Comparison of ENCODE assay signal across 8 cellular contexts in genomic region chr2:207166039-207166348, GRCh38. TPM values are rescaled to one million over a fixed set of nuclear protein-coding genes. Genes with fewer than 3 reads are reported as not detected.
A peak's percentile ranks its signal among the peaks of the same experiment; 100 is the strongest.
DNase-seq lines count a peak whose midpoint lies in the region; ATAC-seq and TF ChIP-seq lines count a peak whose summit lies in the region.

No MANE protein-coding gene starts in this region.

- intact Hi-C loops in activated CD4-positive, alpha-beta T cell treated with anti-CD3 and anti-CD28 coated beads, Interleukin-2, amount 10 ng/mL, durations not matched to agents 24 days and 14 days (cut with micrococcal nuclease) = loop anchor here (1.0 to 10.0 kb wide), 12 partner anchors 43 to 1101 kb away; partner anchors contain the start of genes CREB1, METTL21A and PIKFYVE

- ATAC-seq in GM19043 (IDR thresholded peaks at IDR 0.05; ENCODE audit: low read depth, unreplicated experiment) (peak; percentile 92), HG03354 (IDR thresholded peaks at IDR 0.05; ENCODE audit: poor library complexity, severe bottlenecking, unreplicated experiment) (peak; percentile 96)

- no peaks in the 10 kb centered on the region for H3K36me3 ChIP-seq in kidney epithelial cell (ENCODE audit: control insufficient read depth, insufficient read depth, low read length)

- H3K27ac ChIP-seq in cingulate gyrus (ENCODE audit: low read depth, low read length) = peak overlapping the region; percentile 99

- H3K36me3 Mint-ChIP-seq in activated CD4-positive, alpha-beta T cell treated with anti-CD3 and anti-CD28 coated beads, Interleukin-2, amount 10 ng/mL, durations not matched to agents 24 days and 14 days (ENCODE audit: low read depth) = peaks cover 4% of the 10 kb centered on the region

- DNase-seq in AG08395 (ENCODE audit: low spot score) (peak; percentile 98), NCI-H446 treated with DMSO at 0.1 percent for 48 hours (lab: John Stamatoyannopoulos, UW) (peak; percentile 99), kidney epithelial cell (ENCODE audit: low read depth) (peak; percentile 98)
- peak; percentile 99 for DNase-seq in activated CD4-positive, alpha-beta T cell treated with anti-CD3 and anti-CD28 coated beads, Interleukin-2, amount 10 ng/mL, durations not matched to agents 24 days and 14 days
- peak; percentile 91 to 93 for DNase-seq in stimulated activated CD4-positive, alpha-beta T cell treated with anti-CD3 and anti-CD28 coated beads, Interleukin-15, amount 100 ng/mL, for 1 hour (ENCODE audit: low read depth in 1 of 2, low spot score in 1 of 2)

- H3K27me3 ChIP-seq in kidney epithelial cell (ENCODE audit: control insufficient read depth, insufficient read depth, low read length) = no peaks in the 10 kb centered on the region

- no peaks in the 10 kb centered on the region for H3K9me3 Mint-ChIP-seq in activated CD4-positive, alpha-beta T cell treated with anti-CD3 and anti-CD28 coated beads, Interleukin-2, amount 10 ng/mL, durations not matched to agents 24 days and 14 days

- H3K4me3 Mint-ChIP-seq in activated CD4-positive, alpha-beta T cell treated with anti-CD3 and anti-CD28 coated beads, Interleukin-2, amount 10 ng/mL, durations not matched to agents 24 days and 14 days = peak overlapping the region; percentile 98

- peaks cover 46% of the 10 kb centered on the region for H3K4me1 Mint-ChIP-seq in activated CD4-positive, alpha-beta T cell treated with anti-CD3 and anti-CD28 coated beads, Interleukin-2, amount 10 ng/mL, durations not matched to agents 24 days and 14 days

- peak overlapping the region; percentile 96 for H3K27ac Mint-ChIP-seq in activated CD4-positive, alpha-beta T cell treated with anti-CD3 and anti-CD28 coated beads, Interleukin-2, amount 10 ng/mL, durations not matched to agents 24 days and 14 days

- H3K4me3 ChIP-seq in kidney epithelial cell (ENCODE audit: low read depth, low read length) = peak overlapping the region; percentile 78

- TF ChIP-seq CTCF in kidney epithelial cell (IDR thresholded peaks at IDR 0.05; ENCODE audit: insufficient read depth, low read length, poor library complexity, severe bottlenecking) = no peak

- H3K27me3 Mint-ChIP-seq in activated CD4-positive, alpha-beta T cell treated with anti-CD3 and anti-CD28 coated beads, Interleukin-2, amount 10 ng/mL, durations not matched to agents 24 days and 14 days = no peaks in the 10 kb centered on the region

RNA-seq across cellular contexts. Expression of gene KLF7, which starts 0.2 kb away (rescaled TPM):
- total RNA-seq in activated CD4-positive, alpha-beta T cell treated with anti-CD3 and anti-CD28 coated beads, Interleukin-2, amount 10 ng/mL, durations not matched to agents 24 days and 14 days = 12.6 and 14.1 TPM in 2 replicates
- total RNA-seq in kidney epithelial cell = 58.2 and 58.7 TPM in 2 replicates

Comparison
In these comparisons a context has a peak if more than half of its experiments do, and no peak if none do; other contexts are left out.
1. Peak in every context shown above with its lines: DNase-seq, ATAC-seq, H3K4me3 ChIP-seq and H3K27ac ChIP-seq.